Comparison of ENCODE assay signal across 11 cellular contexts in genomic region chr16:81697886-81698635, GRCh38.
DNase-seq lines count a peak whose midpoint lies in the region; ATAC-seq and TF ChIP-seq lines count a peak whose summit lies in the region.
"Had no signal": no experiment of that assay in that cellular context is flagged by ENCODE, and none has a peak within 500 bp of the region (broad histone marks: within the 10 kb centered on the region; RNA-seq: fewer than 3 reads in every experiment).

No MANE protein-coding gene starts in this region.

- no peak overlapping the region for H4K8ac ChIP-seq in mesenchymal stem cell (ENCODE audit: low read length)

- 92% methylated on average over 27 of the region's 30 CpGs for WGBS in mesenchymal stem cell

- H3K4me1 Mint-ChIP-seq in activated CD4-positive, alpha-beta T cell treated with anti-CD3 and anti-CD28 coated beads, Interleukin-2, amount 10 ng/mL, durations not matched to agents 24 days and 14 days: peaks cover 12% of the 10 kb centered on the region

- DNase-seq in NCI-H1417 (lab: John Stamatoyannopoulos, UW): peak in 2 of 3 experiments; percentile 41 to 74
- no peak for DNase-seq in NCI-H1417 treated with DMSO at 0.1 percent for 48 hours (lab: John Stamatoyannopoulos, UW)
- DNase-seq in globus pallidus (ENCODE audit: low spot score): peak; percentile 53
- DNase-seq in upper lobe of right lung: peak; percentile 50
- no peak for DNase-seq in activated CD4-positive, alpha-beta T cell treated with anti-CD3 and anti-CD28 coated beads, Interleukin-2, amount 10 ng/mL, durations not matched to agents 24 days and 14 days
- no peak for DNase-seq in dedifferentiated amniotic fluid mesenchymal stem cell (ENCODE audit: extremely low spot score)
- no peak for DNase-seq in mesenchymal stem cell
- DNase-seq: NCI-H2081 treated with DMSO at 0.1 percent for 48 hours, testis had no signal

- H3K9me3 ChIP-seq in muscle layer of duodenum (ENCODE audit: control insufficient read depth in 1 of 2, low read length in 2 of 2): no peaks in the 10 kb centered on the region
- H3K9me3 ChIP-seq in upper lobe of right lung: no peaks in the 10 kb centered on the region
- no peaks in the 10 kb centered on the region for H3K9me3 ChIP-seq in mesenchymal stem cell (ENCODE audit: control insufficient read depth, low read length)
- H3K9me3 ChIP-seq: psoas muscle, testis had no signal

- H3K79me1 ChIP-seq in mesenchymal stem cell (replicated peaks; ENCODE audit: low read length, poor library complexity, severe bottlenecking): no peaks in the 10 kb centered on the region

- H2BK5ac ChIP-seq in mesenchymal stem cell (ENCODE audit: low read depth, low read length, poor library complexity, severe bottlenecking): no peak overlapping the region

- no peak overlapping the region for H3K23ac ChIP-seq in mesenchymal stem cell (ENCODE audit: low read length in 2 of 2)

- H3K4me2 ChIP-seq in mesenchymal stem cell (ENCODE audit: low read length, poor library complexity, severe bottlenecking): no peak overlapping the region

- no peak overlapping the region for H3K4me3 Mint-ChIP-seq in activated CD4-positive, alpha-beta T cell treated with anti-CD3 and anti-CD28 coated beads, Interleukin-2, amount 10 ng/mL, durations not matched to agents 24 days and 14 days

- peaks cover 19 to 33% of the 10 kb centered on the region in 2 donors for H3K4me1 ChIP-seq in muscle layer of duodenum (ENCODE audit: control insufficient read depth in 1 of 2, insufficient read depth in 2 of 2, low read length in 2 of 2)
- H3K4me1 ChIP-seq in upper lobe of right lung: peaks cover 17% of the 10 kb centered on the region
- peaks cover 14% of the 10 kb centered on the region for H3K4me1 ChIP-seq in mesenchymal stem cell (ENCODE audit: control insufficient read depth, insufficient read depth, low read depth, low read length)
- H3K4me1 ChIP-seq: psoas muscle had no signal

- H3K18ac ChIP-seq in mesenchymal stem cell (ENCODE audit: low read depth in 1 of 2, low read length in 2 of 2): no peak overlapping the region

- H3K9me3 Mint-ChIP-seq in activated CD4-positive, alpha-beta T cell treated with anti-CD3 and anti-CD28 coated beads, Interleukin-2, amount 10 ng/mL, durations not matched to agents 24 days and 14 days: no peaks in the 10 kb centered on the region

- H3K27ac Mint-ChIP-seq in activated CD4-positive, alpha-beta T cell treated with anti-CD3 and anti-CD28 coated beads, Interleukin-2, amount 10 ng/mL, durations not matched to agents 24 days and 14 days: no peak overlapping the region

- H2BK12ac ChIP-seq in mesenchymal stem cell (ENCODE audit: low read length in 2 of 2): no peak overlapping the region

- H3K27ac ChIP-seq in muscle layer of duodenum (ENCODE audit: low read length) (peak overlapping the region; percentile 39), upper lobe of right lung (peak overlapping the region; percentile 58), mesenchymal stem cell (ENCODE audit: low read length, poor library complexity, severe bottlenecking) (no peak overlapping the region)
- H3K27ac ChIP-seq: psoas muscle, testis had no signal

- H3K14ac ChIP-seq in mesenchymal stem cell (ENCODE audit: low read length in 2 of 2): no peak overlapping the region

- no peak for ATAC-seq in upper lobe of right lung

- H3K36me3 Mint-ChIP-seq in activated CD4-positive, alpha-beta T cell treated with anti-CD3 and anti-CD28 coated beads, Interleukin-2, amount 10 ng/mL, durations not matched to agents 24 days and 14 days (ENCODE audit: low read depth): peaks cover 15% of the 10 kb centered on the region

- H2BK15ac ChIP-seq in mesenchymal stem cell (ENCODE audit: low read depth, poor library complexity, severe bottlenecking): no peak overlapping the region

- H3K9ac ChIP-seq in mesenchymal stem cell (ENCODE audit: low read length): no peak overlapping the region

- H3K27me3 ChIP-seq in muscle layer of duodenum (ENCODE audit: low read depth, low read length) (no peaks in the 10 kb centered on the region), upper lobe of right lung (no peaks in the 10 kb centered on the region), mesenchymal stem cell (ENCODE audit: control insufficient read depth in 1 of 2, insufficient read depth in 1 of 2, low read length in 2 of 2) (no peaks in the 10 kb centered on the region)
- H3K27me3 ChIP-seq: testis had no signal

- TF ChIP-seq CTCF in upper lobe of right lung (IDR thresholded peaks at IDR 0.05): no peak

- no peaks in the 10 kb centered on the region for H3K27me3 Mint-ChIP-seq in activated CD4-positive, alpha-beta T cell treated with anti-CD3 and anti-CD28 coated beads, Interleukin-2, amount 10 ng/mL, durations not matched to agents 24 days and 14 days

- H3K4me3 ChIP-seq in muscle layer of duodenum (ENCODE audit: low read depth in 1 of 2, low read length in 2 of 2) (no peak overlapping the region), upper lobe of right lung (no peak overlapping the region), mesenchymal stem cell (ENCODE audit: insufficient read depth in 1 of 2, low read depth in 1 of 2, low read length in 2 of 2) (no peak overlapping the region)
- H3K4me3 ChIP-seq: psoas muscle, testis had no signal

- intact Hi-C loops in upper lobe of right lung (cut with DNase I): no loop called here
- intact Hi-C loops in activated CD4-positive, alpha-beta T cell treated with anti-CD3 and anti-CD28 coated beads, Interleukin-2, amount 10 ng/mL, durations not matched to agents 24 days and 14 days (cut with micrococcal nuclease): loop anchor here (1.0 kb wide), 1 partner anchor 75 kb away; no protein-coding TSS in a partner anchor

- no peak overlapping the region for H2AFZ ChIP-seq in mesenchymal stem cell (ENCODE audit: low read depth, low read length)

- H3K4ac ChIP-seq in mesenchymal stem cell (ENCODE audit: low read depth in 1 of 2, low read length in 2 of 2): no peak overlapping the region

- H3K36me3 ChIP-seq in muscle layer of duodenum (ENCODE audit: control insufficient read depth in 1 of 2, insufficient read depth in 2 of 2, low read length in 2 of 2) (peaks cover 38 to 59% of the 10 kb centered on the region in 2 donors), upper lobe of right lung (peaks cover 40% of the 10 kb centered on the region), mesenchymal stem cell (ENCODE audit: control insufficient read depth in 1 of 2, insufficient read depth in 2 of 2, low read depth in 1 of 2, low read length in 2 of 2) (peaks cover 35 to 67% of the 10 kb centered on the region in 2 experiments)

- H2BK120ac ChIP-seq in mesenchymal stem cell (ENCODE audit: low read depth, low read length): no peak overlapping the region

- H2AK5ac ChIP-seq in mesenchymal stem cell (ENCODE audit: low read length, severe bottlenecking): no peak overlapping the region

- no peak overlapping the region for H4K91ac ChIP-seq in mesenchymal stem cell (ENCODE audit: low read length)

Comparison
In these comparisons a context has a peak if more than half of its experiments do, and no peak if none do; other contexts are left out.
1. DNase-seq: peak in NCI-H1417 (2 of 3), globus pallidus (single experiment) and upper lobe of right lung (single experiment); none in NCI-H1417 treated with DMSO at 0.1 percent for 48 hours (single experiment), activated CD4-positive, alpha-beta T cell treated with anti-CD3 and anti-CD28 coated beads, Interleukin-2, amount 10 ng/mL, durations not matched to agents 24 days and 14 days (single experiment), dedifferentiated amniotic fluid mesenchymal stem cell (single experiment) and mesenchymal stem cell (single experiment).